In the genomic region with DNA sequence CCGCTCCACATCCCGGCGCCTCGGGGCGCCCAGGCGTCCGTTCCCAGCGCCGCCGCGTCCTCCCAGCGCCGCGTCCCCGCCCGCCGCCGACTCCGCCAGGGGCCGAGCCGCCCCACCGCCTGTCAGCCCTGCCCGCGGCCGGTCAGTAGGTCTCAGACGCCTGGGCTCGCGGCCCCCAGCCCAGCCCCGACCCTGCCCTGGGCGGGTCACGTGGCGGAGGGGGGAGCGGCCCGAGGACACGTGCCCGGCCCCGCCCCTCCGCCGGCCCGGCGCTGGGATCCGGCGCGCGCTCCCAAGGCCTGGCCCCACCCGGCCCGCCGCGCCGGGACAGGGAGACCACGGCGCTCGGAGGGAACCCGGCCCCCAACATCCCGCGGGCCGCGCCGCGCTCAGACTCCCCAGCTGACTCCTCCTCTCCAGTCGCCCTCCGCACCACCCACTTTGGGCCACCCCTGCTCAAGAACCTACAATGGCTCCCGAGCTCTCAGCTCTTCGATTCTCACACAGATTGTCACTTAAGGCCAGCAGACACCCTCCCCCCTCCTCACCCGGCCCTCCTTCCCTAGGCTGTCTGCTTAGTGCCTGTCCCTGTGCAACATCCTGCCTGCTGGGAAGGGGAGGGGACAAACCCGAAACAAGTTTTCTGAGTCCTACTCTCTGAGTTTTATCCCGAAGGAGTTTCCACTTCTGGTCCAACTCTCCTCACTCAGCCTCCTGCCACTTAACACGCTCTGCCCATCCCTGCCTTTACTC, we compare ENCODE assay signal across 1 cellular context.
TF ChIP-seq lines count a peak whose summit lies in the region.

A gene with protein sequence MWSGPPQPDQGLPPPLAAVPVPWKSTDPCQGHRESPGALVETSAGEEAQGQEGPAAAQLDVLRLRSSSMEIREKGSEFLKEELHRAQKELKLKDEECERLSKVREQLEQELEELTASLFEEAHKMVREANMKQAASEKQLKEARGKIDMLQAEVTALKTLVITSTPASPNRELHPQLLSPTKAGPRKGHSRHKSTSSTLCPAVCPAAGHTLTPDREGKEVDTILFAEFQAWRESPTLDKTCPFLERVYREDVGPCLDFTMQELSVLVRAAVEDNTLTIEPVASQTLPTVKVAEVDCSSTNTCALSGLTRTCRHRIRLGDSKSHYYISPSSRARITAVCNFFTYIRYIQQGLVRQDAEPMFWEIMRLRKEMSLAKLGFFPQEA (minus strand): TSS at position 210 of the 753 bp plus-strand sequence. CDS start 199 bp downstream, at position 11.

TF ChIP-seq in WTC11, 78 proteins besides CTCF, POLR2A, EP300 and RAD21 (continued from another document):
- TF ChIP-seq ATF6 (CRISPR knock-in tag; IDR thresholded peaks at IDR 0.05) (no peak), ZNF423 (CRISPR knock-in tag; IDR thresholded peaks at IDR 0.05) (no peak), ESRRA (CRISPR knock-in tag; IDR thresholded peaks at IDR 0.05; ENCODE audit: borderline replicate concordance) (no peak), ZNF138 (CRISPR knock-in tag; conservative IDR thresholded peaks at IDR 0.05) (no peak), PRRX2 (CRISPR knock-in tag; IDR thresholded peaks at IDR 0.05) (no peak), RORB (CRISPR knock-in tag; IDR thresholded peaks at IDR 0.05) (no peak), NFATC4 (CRISPR knock-in tag; IDR thresholded peaks at IDR 0.05) (no peak), CDX4 (CRISPR knock-in tag; IDR thresholded peaks at IDR 0.05; ENCODE audit: borderline replicate concordance) (no peak), MAX (CRISPR knock-in tag; IDR thresholded peaks at IDR 0.05) (no peak; the same call in 1 of the 2 replicates), ZNF317 (CRISPR knock-in tag; IDR thresholded peaks at IDR 0.05; ENCODE audit: borderline replicate concordance, low read depth) (no peak), SP1 (CRISPR knock-in tag; conservative IDR thresholded peaks at IDR 0.05) (peak; percentile 68), ZNF232 (CRISPR knock-in tag; IDR thresholded peaks at IDR 0.05) (no peak), JUN (CRISPR knock-in tag; IDR thresholded peaks at IDR 0.05) (no peak), OVOL2 (CRISPR knock-in tag; IDR thresholded peaks at IDR 0.05; ENCODE audit: borderline replicate concordance) (no peak), ATF1 (CRISPR knock-in tag; IDR thresholded peaks at IDR 0.05) (no peak), TEAD1 (CRISPR knock-in tag; IDR thresholded peaks at IDR 0.05) (no peak), MXD4 (CRISPR knock-in tag; IDR thresholded peaks at IDR 0.05; ENCODE audit: borderline replicate concordance) (no peak), FOXK1 (CRISPR knock-in tag; IDR thresholded peaks at IDR 0.05) (no peak), SMAD3 (CRISPR knock-in tag; IDR thresholded peaks at IDR 0.05; ENCODE audit: borderline replicate concordance) (no peak), ZNF416 (CRISPR knock-in tag; IDR thresholded peaks at IDR 0.05) (no peak), USF1 (CRISPR knock-in tag; IDR thresholded peaks at IDR 0.05) (peak; percentile 85), RELA (CRISPR knock-in tag; IDR thresholded peaks at IDR 0.05; ENCODE audit: borderline replicate concordance) (no peak), GRHL2 (CRISPR knock-in tag; IDR thresholded peaks at IDR 0.05; ENCODE audit: insufficient replicate concordance, severe bottlenecking) (no peak), ELF4 (CRISPR knock-in tag; IDR thresholded peaks at IDR 0.05; ENCODE audit: low read depth) (no peak), NR2C2 (CRISPR knock-in tag; IDR thresholded peaks at IDR 0.05) (no peak), NFYB (CRISPR knock-in tag; conservative IDR thresholded peaks at IDR 0.05; ENCODE audit: low read depth) (no peak), TEAD4 (CRISPR knock-in tag; IDR thresholded peaks at IDR 0.05) (no peak), ETV6 (CRISPR knock-in tag; IDR thresholded peaks at IDR 0.05) (peak; percentile 36; the same call in 1 of the 2 replicates), SMAD4 (CRISPR knock-in tag; IDR thresholded peaks at IDR 0.05) (no peak), NFE2L1 (CRISPR knock-in tag; IDR thresholded peaks at IDR 0.05) (no peak), TCF7 (CRISPR knock-in tag; IDR thresholded peaks at IDR 0.05; ENCODE audit: low read depth) (no peak), MYBL2 (CRISPR knock-in tag; IDR thresholded peaks at IDR 0.05) (no peak), USF2 (CRISPR knock-in tag; IDR thresholded peaks at IDR 0.05) (peak; percentile 98), GTF2I (CRISPR knock-in tag; conservative IDR thresholded peaks at IDR 0.05) (peak; percentile 94)
- TF ChIP-seq, protein P1, sequence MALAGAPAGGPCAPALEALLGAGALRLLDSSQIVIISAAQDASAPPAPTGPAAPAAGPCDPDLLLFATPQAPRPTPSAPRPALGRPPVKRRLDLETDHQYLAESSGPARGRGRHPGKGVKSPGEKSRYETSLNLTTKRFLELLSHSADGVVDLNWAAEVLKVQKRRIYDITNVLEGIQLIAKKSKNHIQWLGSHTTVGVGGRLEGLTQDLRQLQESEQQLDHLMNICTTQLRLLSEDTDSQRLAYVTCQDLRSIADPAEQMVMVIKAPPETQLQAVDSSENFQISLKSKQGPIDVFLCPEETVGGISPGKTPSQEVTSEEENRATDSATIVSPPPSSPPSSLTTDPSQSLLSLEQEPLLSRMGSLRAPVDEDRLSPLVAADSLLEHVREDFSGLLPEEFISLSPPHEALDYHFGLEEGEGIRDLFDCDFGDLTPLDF (CRISPR knock-in tag; IDR thresholded peaks at IDR 0.05) = no peak
- TF ChIP-seq, protein P2, sequence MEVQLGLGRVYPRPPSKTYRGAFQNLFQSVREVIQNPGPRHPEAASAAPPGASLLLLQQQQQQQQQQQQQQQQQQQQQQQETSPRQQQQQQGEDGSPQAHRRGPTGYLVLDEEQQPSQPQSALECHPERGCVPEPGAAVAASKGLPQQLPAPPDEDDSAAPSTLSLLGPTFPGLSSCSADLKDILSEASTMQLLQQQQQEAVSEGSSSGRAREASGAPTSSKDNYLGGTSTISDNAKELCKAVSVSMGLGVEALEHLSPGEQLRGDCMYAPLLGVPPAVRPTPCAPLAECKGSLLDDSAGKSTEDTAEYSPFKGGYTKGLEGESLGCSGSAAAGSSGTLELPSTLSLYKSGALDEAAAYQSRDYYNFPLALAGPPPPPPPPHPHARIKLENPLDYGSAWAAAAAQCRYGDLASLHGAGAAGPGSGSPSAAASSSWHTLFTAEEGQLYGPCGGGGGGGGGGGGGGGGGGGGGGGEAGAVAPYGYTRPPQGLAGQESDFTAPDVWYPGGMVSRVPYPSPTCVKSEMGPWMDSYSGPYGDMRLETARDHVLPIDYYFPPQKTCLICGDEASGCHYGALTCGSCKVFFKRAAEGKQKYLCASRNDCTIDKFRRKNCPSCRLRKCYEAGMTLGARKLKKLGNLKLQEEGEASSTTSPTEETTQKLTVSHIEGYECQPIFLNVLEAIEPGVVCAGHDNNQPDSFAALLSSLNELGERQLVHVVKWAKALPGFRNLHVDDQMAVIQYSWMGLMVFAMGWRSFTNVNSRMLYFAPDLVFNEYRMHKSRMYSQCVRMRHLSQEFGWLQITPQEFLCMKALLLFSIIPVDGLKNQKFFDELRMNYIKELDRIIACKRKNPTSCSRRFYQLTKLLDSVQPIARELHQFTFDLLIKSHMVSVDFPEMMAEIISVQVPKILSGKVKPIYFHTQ (CRISPR knock-in tag; IDR thresholded peaks at IDR 0.05) = no peak
- TF ChIP-seq, protein P3, sequence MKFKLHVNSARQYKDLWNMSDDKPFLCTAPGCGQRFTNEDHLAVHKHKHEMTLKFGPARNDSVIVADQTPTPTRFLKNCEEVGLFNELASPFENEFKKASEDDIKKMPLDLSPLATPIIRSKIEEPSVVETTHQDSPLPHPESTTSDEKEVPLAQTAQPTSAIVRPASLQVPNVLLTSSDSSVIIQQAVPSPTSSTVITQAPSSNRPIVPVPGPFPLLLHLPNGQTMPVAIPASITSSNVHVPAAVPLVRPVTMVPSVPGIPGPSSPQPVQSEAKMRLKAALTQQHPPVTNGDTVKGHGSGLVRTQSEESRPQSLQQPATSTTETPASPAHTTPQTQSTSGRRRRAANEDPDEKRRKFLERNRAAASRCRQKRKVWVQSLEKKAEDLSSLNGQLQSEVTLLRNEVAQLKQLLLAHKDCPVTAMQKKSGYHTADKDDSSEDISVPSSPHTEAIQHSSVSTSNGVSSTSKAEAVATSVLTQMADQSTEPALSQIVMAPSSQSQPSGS (CRISPR knock-in tag; IDR thresholded peaks at IDR 0.05; ENCODE audit: borderline replicate concordance, low read depth) = no peak
- TF ChIP-seq, protein P4, sequence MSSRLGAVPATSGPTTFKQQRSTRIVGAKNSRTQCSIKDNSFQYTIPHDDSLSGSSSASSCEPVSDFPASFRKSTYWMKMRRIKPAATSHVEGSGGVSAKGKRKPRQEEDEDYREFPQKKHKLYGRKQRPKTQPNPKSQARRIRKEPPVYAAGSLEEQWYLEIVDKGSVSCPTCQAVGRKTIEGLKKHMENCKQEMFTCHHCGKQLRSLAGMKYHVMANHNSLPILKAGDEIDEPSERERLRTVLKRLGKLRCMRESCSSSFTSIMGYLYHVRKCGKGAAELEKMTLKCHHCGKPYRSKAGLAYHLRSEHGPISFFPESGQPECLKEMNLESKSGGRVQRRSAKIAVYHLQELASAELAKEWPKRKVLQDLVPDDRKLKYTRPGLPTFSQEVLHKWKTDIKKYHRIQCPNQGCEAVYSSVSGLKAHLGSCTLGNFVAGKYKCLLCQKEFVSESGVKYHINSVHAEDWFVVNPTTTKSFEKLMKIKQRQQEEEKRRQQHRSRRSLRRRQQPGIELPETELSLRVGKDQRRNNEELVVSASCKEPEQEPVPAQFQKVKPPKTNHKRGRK (CRISPR knock-in tag; IDR thresholded peaks at IDR 0.05; ENCODE audit: borderline replicate concordance) = no peak
- TF ChIP-seq, protein P5, sequence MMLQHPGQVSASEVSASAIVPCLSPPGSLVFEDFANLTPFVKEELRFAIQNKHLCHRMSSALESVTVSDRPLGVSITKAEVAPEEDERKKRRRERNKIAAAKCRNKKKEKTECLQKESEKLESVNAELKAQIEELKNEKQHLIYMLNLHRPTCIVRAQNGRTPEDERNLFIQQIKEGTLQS (CRISPR knock-in tag; conservative IDR thresholded peaks at IDR 0.05) = no peak
- TF ChIP-seq, protein P6, sequence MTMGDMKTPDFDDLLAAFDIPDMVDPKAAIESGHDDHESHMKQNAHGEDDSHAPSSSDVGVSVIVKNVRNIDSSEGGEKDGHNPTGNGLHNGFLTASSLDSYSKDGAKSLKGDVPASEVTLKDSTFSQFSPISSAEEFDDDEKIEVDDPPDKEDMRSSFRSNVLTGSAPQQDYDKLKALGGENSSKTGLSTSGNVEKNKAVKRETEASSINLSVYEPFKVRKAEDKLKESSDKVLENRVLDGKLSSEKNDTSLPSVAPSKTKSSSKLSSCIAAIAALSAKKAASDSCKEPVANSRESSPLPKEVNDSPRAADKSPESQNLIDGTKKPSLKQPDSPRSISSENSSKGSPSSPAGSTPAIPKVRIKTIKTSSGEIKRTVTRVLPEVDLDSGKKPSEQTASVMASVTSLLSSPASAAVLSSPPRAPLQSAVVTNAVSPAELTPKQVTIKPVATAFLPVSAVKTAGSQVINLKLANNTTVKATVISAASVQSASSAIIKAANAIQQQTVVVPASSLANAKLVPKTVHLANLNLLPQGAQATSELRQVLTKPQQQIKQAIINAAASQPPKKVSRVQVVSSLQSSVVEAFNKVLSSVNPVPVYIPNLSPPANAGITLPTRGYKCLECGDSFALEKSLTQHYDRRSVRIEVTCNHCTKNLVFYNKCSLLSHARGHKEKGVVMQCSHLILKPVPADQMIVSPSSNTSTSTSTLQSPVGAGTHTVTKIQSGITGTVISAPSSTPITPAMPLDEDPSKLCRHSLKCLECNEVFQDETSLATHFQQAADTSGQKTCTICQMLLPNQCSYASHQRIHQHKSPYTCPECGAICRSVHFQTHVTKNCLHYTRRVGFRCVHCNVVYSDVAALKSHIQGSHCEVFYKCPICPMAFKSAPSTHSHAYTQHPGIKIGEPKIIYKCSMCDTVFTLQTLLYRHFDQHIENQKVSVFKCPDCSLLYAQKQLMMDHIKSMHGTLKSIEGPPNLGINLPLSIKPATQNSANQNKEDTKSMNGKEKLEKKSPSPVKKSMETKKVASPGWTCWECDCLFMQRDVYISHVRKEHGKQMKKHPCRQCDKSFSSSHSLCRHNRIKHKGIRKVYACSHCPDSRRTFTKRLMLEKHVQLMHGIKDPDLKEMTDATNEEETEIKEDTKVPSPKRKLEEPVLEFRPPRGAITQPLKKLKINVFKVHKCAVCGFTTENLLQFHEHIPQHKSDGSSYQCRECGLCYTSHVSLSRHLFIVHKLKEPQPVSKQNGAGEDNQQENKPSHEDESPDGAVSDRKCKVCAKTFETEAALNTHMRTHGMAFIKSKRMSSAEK (CRISPR knock-in tag; IDR thresholded peaks at IDR 0.05; ENCODE audit: borderline replicate concordance) = no peak
